ENCODE assay signal across 9 cellular contexts in genomic region chr3:138173769-138174420, GRCh38. TPM values are rescaled to one million over a fixed set of nuclear protein-coding genes. Genes with fewer than 3 reads are reported as not detected.
DNase-seq lines count a peak whose midpoint lies in the region; ATAC-seq, FAIRE-seq and TF ChIP-seq lines count a peak whose summit lies in the region.
"Had no signal": no experiment of that assay in that cellular context is flagged by ENCODE, and none has a peak within 500 bp of the region (broad histone marks: within the 10 kb centered on the region; RNA-seq: fewer than 3 reads in every experiment).

No MANE protein-coding gene starts in this region.

- DNase-seq in GM19239 (ENCODE audit: insufficient read length, low spot score) (no peak), endothelial cell (ENCODE audit: low spot score) (no peak), omental fat pad (ENCODE audit: low spot score) (no peak), hepatic stellate cell (ENCODE audit: low spot score) (no peak), H4 (ENCODE audit: low spot score) (no peak), SW480 (ENCODE audit: low spot score) (no peak)

- no peaks in the 10 kb centered on the region for H3K9me2 ChIP-seq in OCI-LY1 (ENCODE audit: low read depth, low read length)

- H3K27ac Mint-ChIP-seq in endothelial cell (ENCODE audit: unreplicated experiment): peak overlapping the region; percentile 84

- H3K27me3 Mint-ChIP-seq in endothelial cell (ENCODE audit: unreplicated experiment): peaks cover 6% of the 10 kb centered on the region

- H3K9me3 Mint-ChIP-seq in endothelial cell (ENCODE audit: unreplicated experiment): no peaks in the 10 kb centered on the region

- peaks cover 21% of the 10 kb centered on the region for H3K4me1 ChIP-seq in OCI-LY1 (ENCODE audit: insufficient read depth, low read length, severe bottlenecking)

- H3K4me3 Mint-ChIP-seq in endothelial cell (ENCODE audit: unreplicated experiment): peak overlapping the region; percentile 95

- H3K79me2 ChIP-seq in OCI-LY1 (ENCODE audit: insufficient read depth, low read length): no peaks in the 10 kb centered on the region

- no peaks in the 10 kb centered on the region for H3K36me3 Mint-ChIP-seq in endothelial cell (ENCODE audit: low read depth, unreplicated experiment)

- peak; percentile 83 for FAIRE-seq in GM19239 (lab: Jason Lieb, UNC)

- H4K20me1 ChIP-seq in OCI-LY1 (ENCODE audit: insufficient read depth, low read length): no peaks in the 10 kb centered on the region

- ATAC-seq in omental fat pad (ENCODE audit: low FRiP score) (peak; percentile 23), HG02981 (IDR thresholded peaks at IDR 0.05; ENCODE audit: unreplicated experiment) (no peak)

- H3K9ac ChIP-seq in OCI-LY1 (ENCODE audit: low read length): peak overlapping the region; percentile 72

- H2AFZ ChIP-seq in OCI-LY1 (ENCODE audit: low read length): 0 out of 2 replicates have a peak overlapping the region, but pooled peaks have one; percentile 0

- H3K9me3 ChIP-seq in OCI-LY1 (ENCODE audit: low read length): no peaks in the 10 kb centered on the region

- H3K36me3 ChIP-seq in OCI-LY1 (ENCODE audit: insufficient read depth, low read length): peaks cover 30% of the 10 kb centered on the region

- no peak for TF ChIP-seq CTCF in OCI-LY1 (IDR thresholded peaks at IDR 0.05; ENCODE audit: low read length)
- TF ChIP-seq CTCF in endothelial cell (IDR thresholded peaks at IDR 0.05; ENCODE audit: unreplicated experiment): no peak
- no peak for TF ChIP-seq CTCF in omental fat pad (IDR thresholded peaks at IDR 0.05)

- peak overlapping the region; percentile 70 for H3K4me3 ChIP-seq in OCI-LY1 (ENCODE audit: low read depth, low read length, poor library complexity, severe bottlenecking)

- no peaks in the 10 kb centered on the region for H3K27me3 ChIP-seq in OCI-LY1 (ENCODE audit: insufficient read depth, low read length)

- H3K4me1 Mint-ChIP-seq in endothelial cell (ENCODE audit: unreplicated experiment): peaks cover 21% of the 10 kb centered on the region

- no peaks in the 10 kb centered on the region for H3F3A ChIP-seq in OCI-LY1 (ENCODE audit: insufficient read depth, low read length)

- peak overlapping the region; percentile 76 for H3K27ac ChIP-seq in OCI-LY1 (ENCODE audit: low read depth, low read length, poor library complexity, severe bottlenecking)

- H3K4me2 ChIP-seq in OCI-LY1 (ENCODE audit: low read length): peak overlapping the region; percentile 83

RNA-seq across cellular contexts. Expression of gene DBR1, which starts 0.8 kb away (rescaled TPM):
- 15.7 TPM for total RNA-seq in endothelial cell (ENCODE audit: unreplicated experiment)
- total RNA-seq in omental fat pad: 10 to 100 TPM in 3 of 4 donors, 1 to 10 TPM in 1; 7.2 to 13.1 (median 11.7) TPM
- 27.6 and 31.9 TPM in 2 replicates for total RNA-seq in H4 (2014; rRNA removed; shearing (Covaris generic))

RNA-seq across cellular contexts. Expression of gene ARMC8, which starts 13.2 kb away (rescaled TPM):
- total RNA-seq in endothelial cell (ENCODE audit: unreplicated experiment): 39.6 TPM
- total RNA-seq in omental fat pad: 100 to 1,000 TPM in 2 of 4 donors, 10 to 100 TPM in 2; 61.5 to 121 (median 95.3) TPM
- total RNA-seq in H4 (2014; rRNA removed; shearing (Covaris generic)): 40.0 and 81.3 TPM in 2 replicates

RNA-seq across cellular contexts. Expression of gene A4GNT, which starts 41.7 kb away (rescaled TPM):
- total RNA-seq in endothelial cell (ENCODE audit: unreplicated experiment) (not detected), omental fat pad (not detected)
- not detected in 2 replicates for total RNA-seq in H4 (2014; rRNA removed; shearing (Covaris generic))
- total RNA-seq: subcutaneous adipose tissue had no signal

RNA-seq across cellular contexts. Expression of gene DZIP1L, which starts 58.5 kb away (rescaled TPM):
- total RNA-seq in endothelial cell (ENCODE audit: unreplicated experiment): 7.7 TPM
- 10 to 100 TPM; 14.6 to 38.7 (median 30.0) TPM for total RNA-seq in omental fat pad
- 4.5 and 6.3 TPM in 2 replicates for total RNA-seq in H4 (2014; rRNA removed; shearing (Covaris generic))
